8 cellular contexts compared by ENCODE assay signal in genomic region chr12:92080390-92081285, GRCh38.
DNase-seq lines count a peak whose midpoint lies in the region; ATAC-seq and TF ChIP-seq lines count a peak whose summit lies in the region.

No MANE protein-coding gene starts in this region.

- peaks cover 42% of the 10 kb centered on the region for H3K4me1 ChIP-seq in MM.1S (ENCODE audit: low read length)
- H3K4me1 ChIP-seq in prostate gland (replicated peaks), result no peaks in the 10 kb centered on the region
- H3K4me1 ChIP-seq in ascending aorta, result peaks cover 0 to 10% of the 10 kb centered on the region in 2 donors
- H3K4me1 ChIP-seq in endodermal cell (ENCODE audit: control insufficient read depth, insufficient read depth, low read length), result no peaks in the 10 kb centered on the region

- no peaks in the 10 kb centered on the region for H3K36me3 ChIP-seq in MM.1S (replicated peaks; ENCODE audit: insufficient read depth, low read length)
- H3K36me3 ChIP-seq in prostate gland, result no peaks in the 10 kb centered on the region
- no peaks in the 10 kb centered on the region for H3K36me3 ChIP-seq in ascending aorta
- H3K36me3 ChIP-seq in endodermal cell (ENCODE audit: control insufficient read depth, insufficient read depth, low read length), result no peaks in the 10 kb centered on the region

- no peak for TF ChIP-seq POLR2A in prostate gland (IDR thresholded peaks at IDR 0.05)

- no peak for TF ChIP-seq CTCF in MM.1S (IDR thresholded peaks at IDR 0.05; ENCODE audit: low read length)
- TF ChIP-seq CTCF in prostate gland (IDR thresholded peaks at IDR 0.05), result no peak
- no peak for TF ChIP-seq CTCF in ascending aorta (IDR thresholded peaks at IDR 0.05)
- TF ChIP-seq CTCF in endodermal cell (conservative IDR thresholded peaks at IDR 0.05), result no peak

- H3K27ac Mint-ChIP-seq in endodermal cell, result no peak overlapping the region

- intact Hi-C loops in prostate gland (cut with DNase I) (no loop called here), ascending aorta (cut with DNase I) (no loop called here)

- 52% methylated on average over 7 of the region's 7 CpGs for WGBS in prostate gland
- WGBS in endodermal cell (ENCODE audit: insufficient coverage in 1 of 2, insufficient read length in 1 of 2), 2 experiments, result 79 to 85% methylated on average over 4 to 7 of the region's 7 CpGs

- H3K27me3 Mint-ChIP-seq in endodermal cell (ENCODE audit: insufficient read depth), result no peaks in the 10 kb centered on the region

- H3K79me2 ChIP-seq in MM.1S (ENCODE audit: low read length), result no peaks in the 10 kb centered on the region

- no peaks in the 10 kb centered on the region for H3K36me3 Mint-ChIP-seq in endodermal cell (ENCODE audit: low read depth)

- in situ Hi-C loops in T47D (cut with HindIII; ENCODE audit: low pct_unique_long_range_greater_than_20kb, low sequenced_read_pairs), result no loop called here

- no peak overlapping the region for H3K4me3 Mint-ChIP-seq in endodermal cell

- H4K20me1 ChIP-seq in MM.1S (ENCODE audit: insufficient read depth, low read length), result no peaks in the 10 kb centered on the region

- H3K9ac ChIP-seq in MM.1S (ENCODE audit: low read length) (no peak overlapping the region), endodermal cell (ENCODE audit: extremely low read depth, low read length, poor library complexity, severe bottlenecking) (no peak overlapping the region)

- no peaks in the 10 kb centered on the region for H3K9me3 Mint-ChIP-seq in endodermal cell

- H3K4me1 Mint-ChIP-seq in endodermal cell, result peaks cover 1% of the 10 kb centered on the region

- peaks cover 15% of the 10 kb centered on the region for H3F3A ChIP-seq in MM.1S (ENCODE audit: insufficient read depth, low read length)

- H3K27ac ChIP-seq in MM.1S (ENCODE audit: low read length) (peak overlapping the region; percentile 56; the same call in 1 of the 2 replicates), prostate gland (peak overlapping the region; percentile 34 to 42), ascending aorta (no peak overlapping the region), endodermal cell (ENCODE audit: low read depth, low read length) (no peak overlapping the region)

- H3K27me3 ChIP-seq in MM.1S (replicated peaks; ENCODE audit: insufficient read depth, low read length), result no peaks in the 10 kb centered on the region
- H3K27me3 ChIP-seq in prostate gland (replicated peaks; ENCODE audit: insufficient read depth), result no peaks in the 10 kb centered on the region
- H3K27me3 ChIP-seq in ascending aorta, result no peaks in the 10 kb centered on the region
- H3K27me3 ChIP-seq in endodermal cell (ENCODE audit: control insufficient read depth, insufficient read depth, low read length, poor library complexity, severe bottlenecking), result no peaks in the 10 kb centered on the region

- H3K9me3 ChIP-seq in MM.1S (replicated peaks; ENCODE audit: insufficient read depth, low read length) (no peaks in the 10 kb centered on the region), prostate gland (no peaks in the 10 kb centered on the region), ascending aorta (no peaks in the 10 kb centered on the region), endodermal cell (ENCODE audit: control insufficient read depth, low read length) (no peaks in the 10 kb centered on the region)

- ATAC-seq in GM21825 (IDR thresholded peaks at IDR 0.05; ENCODE audit: unreplicated experiment), result peak; percentile 75

- H3K4me2 ChIP-seq in MM.1S (ENCODE audit: low read depth, low read length), result peak overlapping the region; percentile 59

- no peaks in the 10 kb centered on the region for H3K9me2 ChIP-seq in MM.1S (replicated peaks; ENCODE audit: insufficient read depth, low read length)

- H3K4me3 ChIP-seq in MM.1S (ENCODE audit: low read length) (peak overlapping the region; percentile 12; the same call in 1 of the 2 replicates), prostate gland (no peak overlapping the region), ascending aorta (no peak overlapping the region), endodermal cell (ENCODE audit: low read length) (no peak overlapping the region)

- H2AFZ ChIP-seq in MM.1S (ENCODE audit: low read length), result peak overlapping the region; percentile 40; the same call in 1 of the 2 replicates

- peak; percentile 96 for DNase-seq in EL
- peak; percentile 90 for DNase-seq in MM.1S
- DNase-seq in T47D (ENCODE audit: low read depth in 1 of 2, low spot score in 1 of 2), result peak; percentile 51 to 94
- DNase-seq in prostate gland (ENCODE audit: low spot score), result peak; percentile 34
- no peak for DNase-seq in Kasumi-1 (lab: John Stamatoyannopoulos, UW)
- no peak for DNase-seq in ascending aorta (ENCODE audit: low spot score in 2 of 2)
- DNase-seq in endodermal cell, result no peak

Comparison
In these comparisons a context has a peak if more than half of its experiments do, and no peak if none do; other contexts are left out.
1. DNase-seq: peak in EL (single experiment), MM.1S (single experiment), T47D (2 of 2) and prostate gland (single experiment); none in Kasumi-1 (0 of 2), ascending aorta (0 of 2) and endodermal cell (single experiment).
2. H3K27ac ChIP-seq: peak in MM.1S (single experiment) and prostate gland (2 of 2); none in ascending aorta (0 of 2) and endodermal cell (single experiment).